21 cellular contexts compared by ENCODE assay signal in genomic region chr1:30409476-30410152, GRCh38.
A peak's percentile ranks its signal among the peaks of the same experiment; 100 is the strongest.
DNase-seq lines count a peak whose midpoint lies in the region; TF ChIP-seq lines count a peak whose summit lies in the region.
"Had no signal": no experiment of that assay in that cellular context is flagged by ENCODE, and none has a peak within 500 bp of the region (broad histone marks: within the 10 kb centered on the region; RNA-seq: fewer than 3 reads in every experiment).

No MANE protein-coding gene starts in this region.

- no peaks in the 10 kb centered on the region for H3K79me2 ChIP-seq in H9 (ENCODE audit: insufficient read depth, low read length)

- H3K9ac ChIP-seq in H9 (ENCODE audit: extremely low read depth, insufficient read length, low read length) = no peak overlapping the region

- no peak overlapping the region for H2BK20ac ChIP-seq in H9 (ENCODE audit: low read depth, low read length, poor library complexity, severe bottlenecking)

- H3K27ac Mint-ChIP-seq in activated CD4-positive, alpha-beta memory T cell treated with anti-CD3 and anti-CD28 coated beads, Interleukin-2, amount 10 ng/mL, durations not matched to agents 7 days and 5 days = no peak overlapping the region
- no peak overlapping the region for H3K27ac Mint-ChIP-seq in activated CD4-positive, alpha-beta memory T cell treated with anti-CD3 and anti-CD28 coated beads for 36 hours
- H3K27ac Mint-ChIP-seq in H9 = no peak overlapping the region; a peak in 1 of 7 replicates
- H3K27ac Mint-ChIP-seq in HFFc6 = no peak overlapping the region

- H2BK12ac ChIP-seq in H9 (ENCODE audit: insufficient read length, low read depth, low read length) = no peak overlapping the region

- H3K4me2 ChIP-seq in H9 (ENCODE audit: insufficient read depth, insufficient read length, low read length) = no peak overlapping the region

- H3K4me3 Mint-ChIP-seq in activated CD4-positive, alpha-beta memory T cell treated with anti-CD3 and anti-CD28 coated beads, Interleukin-2, amount 10 ng/mL, durations not matched to agents 7 days and 5 days = no peak overlapping the region
- no peak overlapping the region for H3K4me3 Mint-ChIP-seq in activated CD4-positive, alpha-beta memory T cell treated with anti-CD3 and anti-CD28 coated beads for 36 hours
- H3K4me3 Mint-ChIP-seq in H9 (no peak overlapping the region), HFFc6 (no peak overlapping the region)

- no peak for TF ChIP-seq POLR2A in esophagus muscularis mucosa (IDR thresholded peaks at IDR 0.05; ENCODE audit: low read depth)

- H2BK120ac ChIP-seq in H9 (ENCODE audit: low read depth, low read length, poor library complexity, severe bottlenecking) = no peak overlapping the region

- no peak overlapping the region for H3K14ac ChIP-seq in H9 (ENCODE audit: insufficient read depth, low read length)

- H3K18ac ChIP-seq in H9 (ENCODE audit: insufficient read length, low read depth, low read length) = no peak overlapping the region

- POLR2A ChIA-PET in activated CD4-positive, alpha-beta memory T cell treated with anti-CD3 and anti-CD28 coated beads, Interleukin-2, amount 10 ng/mL, durations not matched to agents 7 days and 5 days (lab: Charles Lee) = no interaction called here
- POLR2A ChIA-PET in activated CD4-positive, alpha-beta memory T cell treated with anti-CD3 and anti-CD28 coated beads for 36 hours (lab: Charles Lee) = no interaction called here

- H3K36me3 ChIP-seq in esophagus muscularis mucosa = no peaks in the 10 kb centered on the region
- H3K36me3 ChIP-seq: ascending aorta had no signal

- H3K27me3 Mint-ChIP-seq in activated CD4-positive, alpha-beta memory T cell treated with anti-CD3 and anti-CD28 coated beads, Interleukin-2, amount 10 ng/mL, durations not matched to agents 7 days and 5 days = peaks cover 3% of the 10 kb centered on the region
- H3K27me3 Mint-ChIP-seq in activated CD4-positive, alpha-beta memory T cell treated with anti-CD3 and anti-CD28 coated beads for 36 hours = peaks cover 12% of the 10 kb centered on the region
- H3K27me3 Mint-ChIP-seq in H9 (ENCODE audit: low read depth) = peaks cover 4% of the 10 kb centered on the region
- peaks cover 24% of the 10 kb centered on the region for H3K27me3 Mint-ChIP-seq in HFFc6 (ENCODE audit: insufficient read depth)

- no peak overlapping the region for H2BK5ac ChIP-seq in H9 (ENCODE audit: insufficient read length, low read length)

- H3K9me3 ChIP-seq in H9 (ENCODE audit: control insufficient read depth, low read depth, low read length) (no peaks in the 10 kb centered on the region), esophagus muscularis mucosa (no peaks in the 10 kb centered on the region)
- H3K9me3 ChIP-seq: ascending aorta, psoas muscle had no signal

- H4K91ac ChIP-seq in H9 (ENCODE audit: insufficient read length, low read depth, low read length) = no peak overlapping the region

- H3K4ac ChIP-seq in H9 (ENCODE audit: low read depth, low read length) = no peak overlapping the region

- H3K27ac ChIP-seq in H9 (ENCODE audit: insufficient read length, low read depth, low read length) (no peak overlapping the region), esophagus muscularis mucosa (replicated peaks in 1 of 4) (no peak overlapping the region)
- H3K27ac ChIP-seq: ascending aorta, C4-2B, psoas muscle had no signal

- H3K9me3 Mint-ChIP-seq in activated CD4-positive, alpha-beta memory T cell treated with anti-CD3 and anti-CD28 coated beads, Interleukin-2, amount 10 ng/mL, durations not matched to agents 7 days and 5 days = no peaks in the 10 kb centered on the region
- no peaks in the 10 kb centered on the region for H3K9me3 Mint-ChIP-seq in activated CD4-positive, alpha-beta memory T cell treated with anti-CD3 and anti-CD28 coated beads for 36 hours
- H3K9me3 Mint-ChIP-seq in H9 (no peaks in the 10 kb centered on the region), HFFc6 (no peaks in the 10 kb centered on the region)
- H3K9me3 Mint-ChIP-seq: naive B cell had no signal

- H3K27me3 ChIP-seq in H9 (ENCODE audit: insufficient read depth, low read length) (no peaks in the 10 kb centered on the region), esophagus muscularis mucosa (peaks cover 0 to 58% (median 0%) of the 10 kb centered on the region in 4 donors)
- H3K27me3 ChIP-seq: ascending aorta had no signal

- no peak overlapping the region for H3K56ac ChIP-seq in H9 (ENCODE audit: insufficient read length, low read depth, low read length)

- H3K4me1 ChIP-seq in H9 (ENCODE audit: insufficient read depth, low read length) = no peaks in the 10 kb centered on the region
- no peaks in the 10 kb centered on the region for H3K4me1 ChIP-seq in esophagus muscularis mucosa
- H3K4me1 ChIP-seq: ascending aorta, psoas muscle had no signal

- no peaks in the 10 kb centered on the region for H3K79me1 ChIP-seq in H9 (ENCODE audit: insufficient read depth, low read depth, low read length, poor library complexity, severe bottlenecking)

- no peak overlapping the region for H4K5ac ChIP-seq in H9 (ENCODE audit: insufficient read length, low read depth, low read length)

- intact Hi-C loops in activated CD4-positive, alpha-beta memory T cell treated with anti-CD3 and anti-CD28 coated beads for 36 hours (cut with micrococcal nuclease) = no loop called here
- intact Hi-C loops in esophagus muscularis mucosa (cut with DNase I) = no loop called here

- CTCF ChIA-PET in activated CD4-positive, alpha-beta memory T cell treated with anti-CD3 and anti-CD28 coated beads, Interleukin-2, amount 10 ng/mL, durations not matched to agents 7 days and 5 days (lab: Charles Lee) = no interaction called here
- CTCF ChIA-PET in activated CD4-positive, alpha-beta memory T cell treated with anti-CD3 and anti-CD28 coated beads for 36 hours (lab: Charles Lee) = interaction anchor here (1.8 kb wide), 1 partner anchor 29 kb away, joined by 4 read pairs; no protein-coding TSS in a partner anchor

- no peak for TF ChIP-seq EP300 in esophagus muscularis mucosa (IDR thresholded peaks at IDR 0.05)

- no CpG with 5 or more reads among the region's 5 CpGs for WGBS in H9 (ENCODE audit: extremely low coverage, insufficient read length, low lambda C conversion rate)
- 81% methylated on average over 5 of the region's 5 CpGs for WGBS in esophagus muscularis mucosa

- peak; percentile 9 for DNase-seq in activated CD4-positive, alpha-beta memory T cell treated with anti-CD3 and anti-CD28 coated beads, Interleukin-2, amount 10 ng/mL, durations not matched to agents 7 days and 5 days
- DNase-seq in activated CD4-positive, alpha-beta memory T cell treated with anti-CD3 and anti-CD28 coated beads for 36 hours = no peak
- DNase-seq in H9 (peak; percentile 13), esophagus muscularis mucosa (ENCODE audit: extremely low spot score) (peak; percentile 90), stromal cell of bone marrow (ENCODE audit: low read depth) (peak; percentile 4), hippocampal formation (lab: John Stamatoyannopoulos, UW) (no peak), NCI-H1417 treated with DMSO at 0.1 percent for 48 hours (lab: John Stamatoyannopoulos, UW) (no peak), HFFc6 (no peak)
- DNase-seq: 8988T; activated CD4-positive, alpha-beta T cell treated with anti-CD3 and anti-CD28 coated beads, Interleukin-2, amount 50 U/mL, for 4 hours; cerebellar nuclear complex; DMS 273 treated with DMSO at 0.1 percent for 48 hours; GOT3; mammary epithelial cell; naive B cell; NCI-H1436 treated with DMSO at 0.1 percent for 48 hours; psoas muscle; Right ventricle myocardium superior; stimulated activated CD4-positive, alpha-beta T cell treated with anti-CD3 and anti-CD28 coated beads, Interleukin-12 subunit alpha, Interleukin-12 subunit beta, amount 100 ng/mL, for 4 hours had no signal

- no peaks in the 10 kb centered on the region for H4K20me1 ChIP-seq in H9 (ENCODE audit: control insufficient read depth, insufficient read depth, insufficient read length)

- H2AK5ac ChIP-seq in H9 (ENCODE audit: insufficient read length, low read length) = no peak overlapping the region

- no peak for TF ChIP-seq CTCF in H9 (conservative IDR thresholded peaks at IDR 0.05)
- TF ChIP-seq CTCF in esophagus muscularis mucosa (IDR thresholded peaks at IDR 0.05) = no peak
- no peak for TF ChIP-seq CTCF in HFFc6 (IDR thresholded peaks at IDR 0.05)

- H3K4me1 Mint-ChIP-seq in activated CD4-positive, alpha-beta memory T cell treated with anti-CD3 and anti-CD28 coated beads, Interleukin-2, amount 10 ng/mL, durations not matched to agents 7 days and 5 days = no peaks in the 10 kb centered on the region
- no peaks in the 10 kb centered on the region for H3K4me1 Mint-ChIP-seq in activated CD4-positive, alpha-beta memory T cell treated with anti-CD3 and anti-CD28 coated beads for 36 hours (ENCODE audit: low read depth)
- H3K4me1 Mint-ChIP-seq in H9 (peaks cover 10 to 17% of the 10 kb centered on the region in 2 experiments), HFFc6 (ENCODE audit: low read depth) (peaks cover 17% of the 10 kb centered on the region)
- H3K4me1 Mint-ChIP-seq: naive B cell had no signal

- no peak overlapping the region for H3K4me3 ChIP-seq in esophagus muscularis mucosa
- H3K4me3 ChIP-seq: ascending aorta, psoas muscle had no signal

- H3K36me3 Mint-ChIP-seq in activated CD4-positive, alpha-beta memory T cell treated with anti-CD3 and anti-CD28 coated beads, Interleukin-2, amount 10 ng/mL, durations not matched to agents 7 days and 5 days (ENCODE audit: low read depth) = no peaks in the 10 kb centered on the region
- no peaks in the 10 kb centered on the region for H3K36me3 Mint-ChIP-seq in activated CD4-positive, alpha-beta memory T cell treated with anti-CD3 and anti-CD28 coated beads for 36 hours
- H3K36me3 Mint-ChIP-seq in H9 (ENCODE audit: insufficient read depth in 1 of 3, low read depth in 3 of 3) = no peaks in the 10 kb centered on the region; a peak in 1 of 7 replicates
- no peaks in the 10 kb centered on the region for H3K36me3 Mint-ChIP-seq in HFFc6 (ENCODE audit: low read depth)
- H3K36me3 Mint-ChIP-seq: naive B cell had no signal

- no peak overlapping the region for H2AFZ ChIP-seq in H9 (ENCODE audit: low read length)

- no peak overlapping the region for H3K23ac ChIP-seq in H9 (ENCODE audit: insufficient read length, low read depth, low read length)

- H3K23me2 ChIP-seq in H9 (ENCODE audit: insufficient read length, low read depth, low read length, poor library complexity, severe bottlenecking) = no peaks in the 10 kb centered on the region

- H2BK15ac ChIP-seq in H9 (ENCODE audit: low read depth, low read length) = no peak overlapping the region

- no peak overlapping the region for H3T11ph ChIP-seq in H9 (ENCODE audit: low read length)

- no peak overlapping the region for H4K8ac ChIP-seq in H9 (replicated peaks; ENCODE audit: insufficient read length, low read depth, low read length)

Comparison
In these comparisons a context has a peak if more than half of its experiments do, and no peak if none do; other contexts are left out.
1. DNase-seq: peak in activated CD4-positive, alpha-beta memory T cell treated with anti-CD3 and anti-CD28 coated beads, Interleukin-2, amount 10 ng/mL, durations not matched to agents 7 days and 5 days (single experiment), H9 (single experiment), esophagus muscularis mucosa (single experiment) and stromal cell of bone marrow (single experiment); none in activated CD4-positive, alpha-beta memory T cell treated with anti-CD3 and anti-CD28 coated beads for 36 hours (single experiment), hippocampal formation (0 of 2), NCI-H1417 treated with DMSO at 0.1 percent for 48 hours (single experiment) and HFFc6 (single experiment).